ENCODE assay signal across 1 cellular context in the genomic region with DNA sequence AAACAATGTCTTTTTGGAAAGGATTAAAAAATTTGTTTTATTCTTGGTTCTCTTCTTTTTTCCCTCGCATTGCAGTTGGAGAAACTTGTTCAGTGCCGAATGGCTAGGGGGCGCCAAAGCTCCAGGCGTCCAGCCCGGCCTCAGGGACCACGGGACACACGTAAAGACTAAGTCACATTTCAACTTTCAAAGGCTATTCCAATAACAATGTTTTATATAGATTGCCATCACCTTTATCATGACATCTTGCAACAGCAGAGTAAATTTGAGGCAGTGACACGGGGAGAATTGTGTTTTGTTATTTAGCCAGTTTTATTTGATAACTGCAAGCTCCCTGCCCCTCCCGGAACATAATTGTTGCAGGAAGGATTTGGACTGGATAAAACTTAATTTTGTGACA.
TF ChIP-seq lines count a peak whose summit lies in the region.

No MANE protein-coding gene starts in this region.

TF ChIP-seq in WTC11, 78 proteins besides CTCF, POLR2A, EP300 and RAD21 (continued from another document):
- TF ChIP-seq, protein P1, sequence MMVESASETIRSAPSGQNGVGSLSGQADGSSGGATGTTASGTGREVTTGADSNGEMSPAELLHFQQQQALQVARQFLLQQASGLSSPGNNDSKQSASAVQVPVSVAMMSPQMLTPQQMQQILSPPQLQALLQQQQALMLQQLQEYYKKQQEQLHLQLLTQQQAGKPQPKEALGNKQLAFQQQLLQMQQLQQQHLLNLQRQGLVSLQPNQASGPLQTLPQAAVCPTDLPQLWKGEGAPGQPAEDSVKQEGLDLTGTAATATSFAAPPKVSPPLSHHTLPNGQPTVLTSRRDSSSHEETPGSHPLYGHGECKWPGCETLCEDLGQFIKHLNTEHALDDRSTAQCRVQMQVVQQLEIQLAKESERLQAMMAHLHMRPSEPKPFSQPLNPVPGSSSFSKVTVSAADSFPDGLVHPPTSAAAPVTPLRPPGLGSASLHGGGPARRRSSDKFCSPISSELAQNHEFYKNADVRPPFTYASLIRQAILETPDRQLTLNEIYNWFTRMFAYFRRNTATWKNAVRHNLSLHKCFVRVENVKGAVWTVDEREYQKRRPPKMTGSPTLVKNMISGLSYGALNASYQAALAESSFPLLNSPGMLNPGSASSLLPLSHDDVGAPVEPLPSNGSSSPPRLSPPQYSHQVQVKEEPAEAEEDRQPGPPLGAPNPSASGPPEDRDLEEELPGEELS (CRISPR knock-in tag; IDR thresholded peaks at IDR 0.05) = no peak
- no peak for TF ChIP-seq E2F4 (CRISPR knock-in tag; IDR thresholded peaks at IDR 0.05; ENCODE audit: borderline replicate concordance, low read depth)
TF ChIP-seq in WTC11: peak in this region for 0.
